31 cellular contexts compared by ENCODE assay signal in genomic region chr1:230565141-230565540, GRCh38.
"Had no signal": no experiment of that assay in that cellular context is flagged by ENCODE, and none has a peak within 500 bp of the region (broad histone marks: within the 10 kb centered on the region; RNA-seq: fewer than 3 reads in every experiment).

No MANE protein-coding gene starts in this region.

- H3K4me3 ChIP-seq: ovary, psoas muscle, right lobe of liver, sigmoid colon, skin epidermis, smooth muscle cell, spleen, stomach, thoracic aorta, thyroid gland, tibial nerve, upper lobe of left lung, vagina had no signal

- H3K9me3 ChIP-seq: neutrophil, ovary, psoas muscle, right lobe of liver, sigmoid colon, spleen, stomach, thoracic aorta, thyroid gland, tibial nerve, upper lobe of left lung, vagina had no signal

- H3K27me3 ChIP-seq: ovary, right lobe of liver, sigmoid colon, stomach, thyroid gland, tibial nerve, upper lobe of left lung, vagina had no signal

- H3K9ac ChIP-seq: parathyroid adenoma had no signal

- H3K27ac ChIP-seq: neutrophil, ovary, parathyroid adenoma, psoas muscle, right lobe of liver, sigmoid colon, skin epidermis, spleen, stomach, thoracic aorta, thyroid gland, tibial nerve, upper lobe of left lung, vagina had no signal

- DNase-seq: naive B cell; naive thymus-derived CD8-positive, alpha-beta T cell; nucleus accumbens; ovary; posterior cingulate gyrus; psoas muscle; right cardiac atrium; right lobe of liver; sigmoid colon; spleen; stimulated activated CD4-positive, alpha-beta T cell treated with anti-CD3 and anti-CD28 coated beads, Interleukin-12 subunit alpha, Interleukin-12 subunit beta, amount 100 ng/mL, for 4 hours; stimulated activated CD4-positive, alpha-beta T cell treated with anti-CD3 and anti-CD28 coated beads, Interleukin-1b, Interleukin-23, amount 100 ng/mL, for 48 hours; stimulated activated CD4-positive, alpha-beta T cell treated with anti-CD3 and anti-CD28 coated beads, Interleukin-4, amount 100 ng/mL, for 1 hour; stimulated activated CD4-positive, alpha-beta T cell treated with anti-CD3 and anti-CD28 coated beads, Interleukin-4, amount 100 ng/mL, for 4 hours; stimulated activated CD8-positive, alpha-beta memory T cell treated with anti-CD3 and anti-CD28 coated beads, Interleukin-4, amount 100 ng/mL, for 48 hours; stimulated activated naive CD4-positive, alpha-beta T cell; stomach; thyroid gland; trophoblast cell; upper lobe of left lung had no signal

- H3K4me1 Mint-ChIP-seq: naive B cell; naive thymus-derived CD8-positive, alpha-beta T cell; stimulated activated memory B cell treated with anti-CD40 and anti-IgM and Interleukin-4, amounts not matched to agents 10 μg/mL and 1 μg/mL and 100 μg/mL, for 72 hours had no signal

- H3K36me3 Mint-ChIP-seq: naive B cell; naive thymus-derived CD8-positive, alpha-beta T cell; natural killer cell treated with Interleukin-12 subunit alpha and Interleukin-12 subunit beta and Interleukin-15 and Interleukin-18, amount 100 ng/mL, for 72 hours; stimulated activated memory B cell treated with anti-CD40 and anti-IgM and Interleukin-4, amounts not matched to agents 10 μg/mL and 1 μg/mL and 100 μg/mL, for 72 hours had no signal

- H3K4me1 ChIP-seq: parathyroid adenoma, psoas muscle, right lobe of liver, sigmoid colon, spleen, stomach, thyroid gland, tibial nerve, upper lobe of left lung, vagina had no signal

- H3K9me3 Mint-ChIP-seq: naive B cell; naive thymus-derived CD8-positive, alpha-beta T cell; natural killer cell treated with Interleukin-12 subunit alpha and Interleukin-12 subunit beta and Interleukin-15 and Interleukin-18, amount 100 ng/mL, for 72 hours; stimulated activated memory B cell treated with anti-CD40 and anti-IgM and Interleukin-4, amounts not matched to agents 10 μg/mL and 1 μg/mL and 100 μg/mL, for 72 hours; stimulated activated naive CD8-positive, alpha-beta T cell treated with anti-CD3 and anti-CD28 coated beads, Interleukin-15, Interleukin-2, amounts not matched to agents 100 ng/mL and 50 ng/mL, for 24 hours had no signal

- H3K27me3 Mint-ChIP-seq: progenitor cell of endocrine pancreas had no signal

- H3K4me2 ChIP-seq: smooth muscle cell had no signal

- H3K4me3 Mint-ChIP-seq: naive B cell; naive thymus-derived CD8-positive, alpha-beta T cell; natural killer cell treated with Interleukin-12 subunit alpha and Interleukin-12 subunit beta and Interleukin-15 and Interleukin-18, amount 100 ng/mL, for 72 hours; stimulated activated memory B cell treated with anti-CD40 and anti-IgM and Interleukin-4, amounts not matched to agents 10 μg/mL and 1 μg/mL and 100 μg/mL, for 72 hours; stimulated activated naive CD8-positive, alpha-beta T cell treated with anti-CD3 and anti-CD28 coated beads, Interleukin-15, Interleukin-2, amounts not matched to agents 100 ng/mL and 50 ng/mL, for 24 hours had no signal

- H3K36me3 ChIP-seq: neutrophil, ovary, right lobe of liver, sigmoid colon, spleen, stomach, thoracic aorta, thyroid gland, tibial nerve, upper lobe of left lung, vagina had no signal

- H3K27ac Mint-ChIP-seq: naive B cell; natural killer cell treated with Interleukin-12 subunit alpha and Interleukin-12 subunit beta and Interleukin-15 and Interleukin-18, amount 100 ng/mL, for 72 hours; progenitor cell of endocrine pancreas; stimulated activated memory B cell treated with anti-CD40 and anti-IgM and Interleukin-4, amounts not matched to agents 10 μg/mL and 1 μg/mL and 100 μg/mL, for 72 hours; stimulated activated naive CD8-positive, alpha-beta T cell treated with anti-CD3 and anti-CD28 coated beads, Interleukin-15, Interleukin-2, amounts not matched to agents 100 ng/mL and 50 ng/mL, for 24 hours had no signal

- H2AFZ ChIP-seq: parathyroid adenoma had no signal

- H3K79me2 ChIP-seq: parathyroid adenoma had no signal

- ATAC-seq: naive thymus-derived CD8-positive, alpha-beta T cell; natural killer cell treated with Interleukin-12 subunit alpha and Interleukin-12 subunit beta and Interleukin-15 and Interleukin-18, amount 100 ng/mL, for 72 hours; psoas muscle; right cardiac atrium; right lobe of liver; stimulated activated memory B cell treated with anti-CD40 and anti-IgM and Interleukin-4, amounts not matched to agents 10 μg/mL and 1 μg/mL and 100 μg/mL, for 72 hours had no signal
